In genomic region chr17:55708575-55708974, GRCh38 we compare ENCODE assay signal across 2 cellular contexts.
TF ChIP-seq lines count a peak whose summit lies in the region.

No MANE protein-coding gene starts in this region.

TF ChIP-seq in GM23338, 12 proteins besides CTCF, POLR2A, EP300 and RAD21:
- TF ChIP-seq ZNF331 (CRISPR knock-in tag; IDR thresholded peaks at IDR 0.05; ENCODE audit: low read depth) (no peak), ZNF114 (CRISPR knock-in tag; IDR thresholded peaks at IDR 0.05) (no peak), CREB1 (CRISPR knock-in tag; IDR thresholded peaks at IDR 0.05; ENCODE audit: low read depth) (no peak), STAT1 (IDR thresholded peaks at IDR 0.05; ENCODE audit: unreplicated experiment) (no peak), JUNB (IDR thresholded peaks at IDR 0.05; ENCODE audit: unreplicated experiment) (no peak), EZH2 (IDR thresholded peaks at IDR 0.05; ENCODE audit: low read depth, unreplicated experiment) (no peak), ETS1 (IDR thresholded peaks at IDR 0.05) (no peak), ZNF462 (CRISPR knock-in tag; IDR thresholded peaks at IDR 0.05) (no peak), NANOG (IDR thresholded peaks at IDR 0.05; ENCODE audit: borderline replicate concordance) (no peak), EZH2phosphoT487 (IDR thresholded peaks at IDR 0.05; ENCODE audit: unreplicated experiment) (no peak), POLR2AphosphoS5 (IDR thresholded peaks at IDR 0.05; ENCODE audit: low read depth) (no peak)
- TF ChIP-seq, protein P1, sequence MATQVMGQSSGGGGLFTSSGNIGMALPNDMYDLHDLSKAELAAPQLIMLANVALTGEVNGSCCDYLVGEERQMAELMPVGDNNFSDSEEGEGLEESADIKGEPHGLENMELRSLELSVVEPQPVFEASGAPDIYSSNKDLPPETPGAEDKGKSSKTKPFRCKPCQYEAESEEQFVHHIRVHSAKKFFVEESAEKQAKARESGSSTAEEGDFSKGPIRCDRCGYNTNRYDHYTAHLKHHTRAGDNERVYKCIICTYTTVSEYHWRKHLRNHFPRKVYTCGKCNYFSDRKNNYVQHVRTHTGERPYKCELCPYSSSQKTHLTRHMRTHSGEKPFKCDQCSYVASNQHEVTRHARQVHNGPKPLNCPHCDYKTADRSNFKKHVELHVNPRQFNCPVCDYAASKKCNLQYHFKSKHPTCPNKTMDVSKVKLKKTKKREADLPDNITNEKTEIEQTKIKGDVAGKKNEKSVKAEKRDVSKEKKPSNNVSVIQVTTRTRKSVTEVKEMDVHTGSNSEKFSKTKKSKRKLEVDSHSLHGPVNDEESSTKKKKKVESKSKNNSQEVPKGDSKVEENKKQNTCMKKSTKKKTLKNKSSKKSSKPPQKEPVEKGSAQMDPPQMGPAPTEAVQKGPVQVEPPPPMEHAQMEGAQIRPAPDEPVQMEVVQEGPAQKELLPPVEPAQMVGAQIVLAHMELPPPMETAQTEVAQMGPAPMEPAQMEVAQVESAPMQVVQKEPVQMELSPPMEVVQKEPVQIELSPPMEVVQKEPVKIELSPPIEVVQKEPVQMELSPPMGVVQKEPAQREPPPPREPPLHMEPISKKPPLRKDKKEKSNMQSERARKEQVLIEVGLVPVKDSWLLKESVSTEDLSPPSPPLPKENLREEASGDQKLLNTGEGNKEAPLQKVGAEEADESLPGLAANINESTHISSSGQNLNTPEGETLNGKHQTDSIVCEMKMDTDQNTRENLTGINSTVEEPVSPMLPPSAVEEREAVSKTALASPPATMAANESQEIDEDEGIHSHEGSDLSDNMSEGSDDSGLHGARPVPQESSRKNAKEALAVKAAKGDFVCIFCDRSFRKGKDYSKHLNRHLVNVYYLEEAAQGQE (IDR thresholded peaks at IDR 0.05; ENCODE audit: unreplicated experiment) = no peak
TF ChIP-seq in GM23338: peak in this region for 0.

TF ChIP-seq in WTC11, 78 proteins besides CTCF, POLR2A, EP300 and RAD21:
- TF ChIP-seq ZNF532 (CRISPR knock-in tag; IDR thresholded peaks at IDR 0.05; ENCODE audit: borderline replicate concordance) = no peak
- no peak for TF ChIP-seq MAX (CRISPR knock-in tag; IDR thresholded peaks at IDR 0.05)
- TF ChIP-seq FOXK1 (CRISPR knock-in tag; IDR thresholded peaks at IDR 0.05) = no peak
- TF ChIP-seq PRRX2 (CRISPR knock-in tag; IDR thresholded peaks at IDR 0.05) = no peak
- TF ChIP-seq, protein P2, sequence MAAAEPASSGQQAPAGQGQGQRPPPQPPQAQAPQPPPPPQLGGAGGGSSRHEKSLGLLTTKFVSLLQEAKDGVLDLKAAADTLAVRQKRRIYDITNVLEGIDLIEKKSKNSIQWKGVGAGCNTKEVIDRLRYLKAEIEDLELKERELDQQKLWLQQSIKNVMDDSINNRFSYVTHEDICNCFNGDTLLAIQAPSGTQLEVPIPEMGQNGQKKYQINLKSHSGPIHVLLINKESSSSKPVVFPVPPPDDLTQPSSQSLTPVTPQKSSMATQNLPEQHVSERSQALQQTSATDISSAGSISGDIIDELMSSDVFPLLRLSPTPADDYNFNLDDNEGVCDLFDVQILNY (CRISPR knock-in tag; IDR thresholded peaks at IDR 0.05) = no peak
- TF ChIP-seq ZBTB43 (CRISPR knock-in tag; IDR thresholded peaks at IDR 0.05) = no peak
- TF ChIP-seq ZNF396 (CRISPR knock-in tag; IDR thresholded peaks at IDR 0.05; ENCODE audit: borderline replicate concordance) = no peak
- TF ChIP-seq ZNF423 (CRISPR knock-in tag; IDR thresholded peaks at IDR 0.05) = no peak
- TF ChIP-seq NFYB (CRISPR knock-in tag; conservative IDR thresholded peaks at IDR 0.05; ENCODE audit: low read depth) = no peak
- no peak for TF ChIP-seq NR3C1 (CRISPR knock-in tag; conservative IDR thresholded peaks at IDR 0.05; ENCODE audit: low read depth)
- no peak for TF ChIP-seq ZNF317 (CRISPR knock-in tag; IDR thresholded peaks at IDR 0.05; ENCODE audit: borderline replicate concordance, low read depth)
TF ChIP-seq in WTC11: peak in this region for 0.
